Comparison of ENCODE assay signal across 8 cellular contexts in the genomic region with DNA sequence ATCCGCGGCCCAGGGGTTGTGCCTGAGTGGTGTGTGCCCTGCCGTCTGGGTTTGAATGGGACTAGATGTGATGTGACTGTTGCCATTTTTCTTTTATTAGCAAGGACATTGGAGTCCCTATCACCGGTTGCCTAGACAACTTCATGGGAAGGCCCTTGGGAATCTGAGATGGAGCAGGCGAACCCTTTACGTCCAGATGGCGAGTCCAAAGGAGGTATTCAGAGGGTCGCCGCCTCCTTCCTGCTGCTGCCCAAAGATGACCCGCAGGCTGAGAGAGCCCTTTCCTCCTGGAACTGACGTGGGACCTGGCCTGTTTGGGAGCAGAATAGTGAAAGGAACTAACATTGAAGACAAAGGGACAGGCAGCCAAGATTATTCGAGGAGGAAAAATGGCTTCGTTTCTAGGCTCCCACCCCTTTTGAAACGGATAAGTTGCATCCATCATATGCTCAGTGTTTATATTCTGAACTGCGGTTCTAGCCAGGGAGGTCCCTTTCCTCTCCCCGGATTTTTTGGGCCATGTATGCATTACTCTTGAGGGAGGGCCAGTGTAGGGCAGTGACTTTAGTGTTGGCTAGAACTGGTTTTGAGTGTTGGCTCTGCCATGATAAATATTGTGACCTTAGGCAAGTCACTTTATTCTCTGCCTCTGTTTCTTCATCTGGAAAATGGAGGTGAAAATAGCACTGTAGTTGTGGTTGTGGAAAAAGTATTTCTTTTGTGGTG. TPM values are rescaled to one million over a fixed set of nuclear protein-coding genes. Genes with fewer than 3 reads are reported as not detected.
DNase-seq lines count a peak whose midpoint lies in the region; ATAC-seq, FAIRE-seq and TF ChIP-seq lines count a peak whose summit lies in the region.

No MANE protein-coding gene starts in this region.

- H3K27me3 ChIP-seq in A673 (replicated peaks; ENCODE audit: insufficient read depth, low read depth, low read length, poor library complexity) (no peaks in the 10 kb centered on the region), GM12878 (replicated peaks in 1 of 2; ENCODE audit: control insufficient read depth in 2 of 2, insufficient read depth in 2 of 2, low read length in 1 of 2) (no peaks in the 10 kb centered on the region), left lung (no peaks in the 10 kb centered on the region), thyroid gland (no peaks in the 10 kb centered on the region)

- DNase-seq in A673 (ENCODE audit: low spot score): peak; percentile 55
- peak; percentile 20 for DNase-seq in GM03348 (ENCODE audit: low spot score)
- peak; percentile 44 for DNase-seq in NCI-H446 treated with DMSO at 0.1 percent for 48 hours (lab: John Stamatoyannopoulos, UW)
- no peak for DNase-seq in GM12878 (ENCODE audit: low read depth, low spot score)
- DNase-seq in left lung: no peak
- DNase-seq in thyroid gland: no peak
- no peak for DNase-seq in GM19238 (ENCODE audit: insufficient read length, low spot score)

- peak; percentile 7; the same call in 2 of the 3 replicates for ATAC-seq in GM12878
- ATAC-seq in left lung: no peak
- no peak for ATAC-seq in GM19023 (IDR thresholded peaks at IDR 0.05; ENCODE audit: unreplicated experiment)

- BruUV-seq in A673 (replicated peaks; lab: Mats Ljungman, UMichigan) (TSS peak; percentile 80), GM12878 (replicated peaks; lab: Mats Ljungman, UMichigan) (TSS peak; percentile 82)

- no peaks in the 10 kb centered on the region for H4K20me1 ChIP-seq in GM12878 (ENCODE audit: control insufficient read depth, insufficient read depth)

- TF ChIP-seq POLR2A in GM12878 (IDR thresholded peaks at IDR 0.05; ENCODE audit: low read depth, low read length): no peak
- TF ChIP-seq POLR2A in thyroid gland (IDR thresholded peaks at IDR 0.05): no peak

- peak overlapping the region; percentile 99 for H3K27ac ChIP-seq in A673 (ENCODE audit: low read depth, low read length, poor library complexity, severe bottlenecking)
- H3K27ac ChIP-seq in GM12878 (ENCODE audit: control insufficient read depth, insufficient read depth): peak overlapping the region; percentile 98
- peak overlapping the region in 1 of 2 donors; percentile 99 for H3K27ac ChIP-seq in left lung
- peak overlapping the region in 1 of 3 donors; percentile 100 for H3K27ac ChIP-seq in thyroid gland

- in situ Hi-C loops in GM12878 (cut with MboI): no loop called here

- TF ChIP-seq EP300 in GM12878 (IDR thresholded peaks at IDR 0.05; ENCODE audit: borderline replicate concordance in 1 of 2, control insufficient read depth in 1 of 2, low read depth in 2 of 2, low read length in 2 of 2): no peak

- H3K4me3 ChIP-seq in A673 (ENCODE audit: low read depth, low read length, poor library complexity, severe bottlenecking) (peak overlapping the region; percentile 92), GM12878 (peak overlapping the region; percentile 97), left lung (peak overlapping the region; percentile 76 to 80), thyroid gland (replicated peaks in 1 of 3) (peak overlapping the region; percentile 31 to 78 (median 51))

- H2AFZ ChIP-seq in GM12878 (ENCODE audit: control insufficient read depth, low read depth, low read length): peak overlapping the region; percentile 69

- POLR2A ChIA-PET in A673 (lab: Charles Lee; ENCODE audit: low non-redundant PET) (no interaction called here), GM12878 (lab: Charles Lee) (interaction anchor here (0.8 to 1.5 kb wide), 4 partner anchors 14 to 73 kb away, joined by 3 to 6 read pairs (median 3); no protein-coding TSS in a partner anchor)

- no peak for FAIRE-seq in GM12878 (lab: Jason Lieb, UNC)

- H3K36me3 ChIP-seq in A673 (ENCODE audit: insufficient read depth, low read length, poor library complexity, severe bottlenecking): peaks cover 35% of the 10 kb centered on the region
- peaks cover 0 to 3% of the 10 kb centered on the region in 2 experiments; a peak in 2 of 4 replicates for H3K36me3 ChIP-seq in GM12878 (ENCODE audit: control insufficient read depth in 2 of 2, insufficient read depth in 2 of 2, low read length in 1 of 2)
- H3K36me3 ChIP-seq in left lung: peaks cover 0 to 12% of the 10 kb centered on the region in 2 donors
- H3K36me3 ChIP-seq in thyroid gland: no peaks in the 10 kb centered on the region

- H3K4me1 ChIP-seq in A673 (ENCODE audit: insufficient read depth, low read length, poor library complexity, severe bottlenecking): peaks cover 23% of the 10 kb centered on the region
- H3K4me1 ChIP-seq in GM12878 (ENCODE audit: control insufficient read depth, insufficient read depth, low read length): peaks cover 6% of the 10 kb centered on the region
- H3K4me1 ChIP-seq in left lung: peaks cover 6 to 33% of the 10 kb centered on the region in 2 donors
- peaks cover 14% of the 10 kb centered on the region in 2 donors for H3K4me1 ChIP-seq in thyroid gland

- peak overlapping the region; percentile 78 for H3K4me2 ChIP-seq in GM12878 (ENCODE audit: control insufficient read depth, insufficient read depth)

- TF ChIP-seq CTCF in A673 (conservative IDR thresholded peaks at IDR 0.05; ENCODE audit: low read depth, low read length) (no peak), GM12878 (IDR thresholded peaks at IDR 0.05 in 2 of 3, conservative IDR thresholded peaks at IDR 0.05 in 1 of 3; ENCODE audit: control insufficient read depth in 2 of 3, extremely low read depth in 1 of 3, insufficient read depth in 1 of 3, low read depth in 3 of 3, low read length in 3 of 3) (no peak), left lung (IDR thresholded peaks at IDR 0.05) (no peak), thyroid gland (IDR thresholded peaks at IDR 0.05) (no peak)

- TF ChIP-seq RAD21 in GM12878 (IDR thresholded peaks at IDR 0.05; ENCODE audit: insufficient read depth, low read depth, low read length): no peak

- 2% methylated on average over 16 of the region's 16 CpGs for WGBS in GM12878 (ENCODE audit: insufficient coverage, insufficient replicate concordance, low lambda C conversion rate, missing lambda C conversion rate)
- 6 to 7% methylated on average over 13 to 16 of the region's 16 CpGs for WGBS in thyroid gland, 2 donors

- H3K9ac ChIP-seq in GM12878 (ENCODE audit: control insufficient read depth, insufficient read depth, low read length): peak overlapping the region; percentile 93

- SMC1A ChIA-PET in GM12878 (lab: Charles Lee; ENCODE audit: uncharacterized antibody, unreplicated experiment): interaction anchor here (0.8 to 1.9 kb wide), 5 partner anchors 17 to 371 kb away, joined by 3 to 6 read pairs (median 3); no protein-coding TSS in a partner anchor

- RAD21 ChIA-PET in GM12878 (lab: Charles Lee; ENCODE audit: unreplicated experiment): interaction anchor here (1.2 to 3.4 kb wide), 3 partner anchors 66 to 180 kb away, joined by 3 to 24 read pairs (median 16); no protein-coding TSS in a partner anchor

- H3K9me3 ChIP-seq in A673 (ENCODE audit: low read depth, low read length, poor library complexity, severe bottlenecking) (no peaks in the 10 kb centered on the region), GM12878 (replicated peaks; ENCODE audit: control insufficient read depth, insufficient read depth, low read length) (no peaks in the 10 kb centered on the region; the same call in 2 of the 3 replicates), left lung (no peaks in the 10 kb centered on the region), thyroid gland (no peaks in the 10 kb centered on the region)

- intact Hi-C loops in A673 (cut with micrococcal nuclease; ENCODE audit: unreplicated experiment): loop anchor here (2.0 kb wide), 1 partner anchor 303 kb away; the partner anchor contains the start of gene NCOA1
- intact Hi-C loops in GM12878 (cut with micrococcal nuclease; ENCODE audit: unreplicated experiment): loop anchor here (2.0 to 10.0 kb wide), 2 partner anchors 33 to 299 kb away; partner anchors contain the start of gene NCOA1
- intact Hi-C loops in left lung (cut with DNase I): no loop called here
- intact Hi-C loops in thyroid gland (cut with DNase I): no loop called here

- CTCF ChIA-PET in A673 (lab: Charles Lee): no interaction called here
- CTCF ChIA-PET in GM12878 (lab: Yijun Ruan, JAX): interaction anchor here (0.8 to 1.3 kb wide), 4 partner anchors 15 to 383 kb away, joined by 3 to 4 read pairs (median 4); no protein-coding TSS in a partner anchor

- peaks cover 50% of the 10 kb centered on the region for H3K79me2 ChIP-seq in GM12878 (ENCODE audit: control insufficient read depth, insufficient read depth, low read length)

RNA-seq across cellular contexts. Expression of gene CENPO, which starts 0.7 kb away (rescaled TPM):
- total RNA-seq in A673 (2021): 61.9 and 69.4 TPM in 2 replicates
- 46.1 and 46.2 TPM in 2 replicates for total RNA-seq in GM12878 (2013; cell fraction: nucleolus; rRNA removed)
- total RNA-seq in GM12878 (2014; rRNA removed): 28.2 and 31.7 TPM in 2 replicates
- 22.1 and 22.2 TPM in 2 replicates for total RNA-seq in GM12878 (2014; rRNA removed; fragmentation: Illumina TruSeq; extraction: Trizol)
- total RNA-seq in GM12878 (2021): 25.5 and 31.1 TPM in 2 replicates
- polyA plus RNA-seq in GM12878 (2011; ENCODE audit: low read depth): 15.8 TPM
- 34.4 and 37.0 TPM in 2 replicates for polyA plus RNA-seq in GM12878 (2011; rRNA removed)
- 23.8 and 29.6 TPM in 2 replicates for polyA plus RNA-seq in GM12878 (2011; cell fraction: cytosol; rRNA removed)
- 61.0 and 61.3 TPM in 2 replicates for polyA plus RNA-seq in GM12878 (2011; cell fraction: nucleus; rRNA removed)
- 18.2 and 20.6 TPM in 2 replicates for polyA plus RNA-seq in GM12878 (2012)
- 32.3 and 37.6 TPM in 2 replicates for polyA plus RNA-seq in GM12878 (2014; fragmentation: Illumina TruSeq; extraction: Trizol)
- polyA plus RNA-seq in GM12878 (2014; fragmentation: Nextera tagmentation; extraction: Ambion mirVana): 10 to 100 TPM; 18.7 to 23.1 TPM
- 26.9 and 35.1 TPM in 2 replicates for polyA plus RNA-seq in GM12878 (2014; rRNA removed)
- polyA plus RNA-seq in GM12878 (2016; fragmentation: Nextera tagmentation; extraction: Ambion mirVana): 10 to 100 TPM; 32.0 to 34.7 TPM
- 37.5 and 37.6 TPM in 2 replicates for polyA minus RNA-seq in GM12878 (2011; rRNA and poly(A)+ RNA removed)
- 9.1 and 16.5 TPM in 2 replicates for polyA minus RNA-seq in GM12878 (2011; cell fraction: cytosol; rRNA and poly(A)+ RNA removed)
- polyA minus RNA-seq in GM12878 (2011; cell fraction: nucleus; rRNA and poly(A)+ RNA removed): 26.1 and 41.1 TPM in 2 replicates
- total RNA-seq in left lung: 10 to 100 TPM in 1 of 2 donors, 1 to 10 TPM in 1; 9.9 to 10.6 TPM
- 1 to 10 TPM; 4.2 to 8.9 (median 6.3) TPM for total RNA-seq in thyroid gland

RNA-seq across cellular contexts. Expression of gene PTRHD1, which starts 0.7 kb away (rescaled TPM):
- total RNA-seq in A673 (2021): 33.4 and 34.9 TPM in 2 replicates
- 3.0 and 3.3 TPM in 2 replicates for total RNA-seq in GM12878 (2013; cell fraction: nucleolus; rRNA removed)
- total RNA-seq in GM12878 (2014; rRNA removed): 41.3 and 46.1 TPM in 2 replicates
- 28.1 and 30.4 TPM in 2 replicates for total RNA-seq in GM12878 (2014; rRNA removed; fragmentation: Illumina TruSeq; extraction: Trizol)
- total RNA-seq in GM12878 (2021): 36.6 and 39.0 TPM in 2 replicates
- polyA plus RNA-seq in GM12878 (2011; ENCODE audit: low read depth): 45.7 TPM
- 59.3 and 62.3 TPM in 2 replicates for polyA plus RNA-seq in GM12878 (2011; rRNA removed)
- 62.4 and 64.8 TPM in 2 replicates for polyA plus RNA-seq in GM12878 (2011; cell fraction: cytosol; rRNA removed)
- polyA plus RNA-seq in GM12878 (2011; cell fraction: nucleus; rRNA removed): 21.7 and 25.7 TPM in 2 replicates
- 59.1 and 91.0 TPM in 2 replicates for polyA plus RNA-seq in GM12878 (2012)
- 8.2 and 15.9 TPM in 2 replicates for polyA plus RNA-seq in GM12878 (2014; fragmentation: Illumina TruSeq; extraction: Trizol)
- 10 to 100 TPM; 30.6 to 43.9 TPM for polyA plus RNA-seq in GM12878 (2014; fragmentation: Nextera tagmentation; extraction: Ambion mirVana)
- 54.6 and 64.2 TPM in 2 replicates for polyA plus RNA-seq in GM12878 (2014; rRNA removed)
- polyA plus RNA-seq in GM12878 (2016; fragmentation: Nextera tagmentation; extraction: Ambion mirVana): 10 to 100 TPM; 50.0 to 52.2 TPM
- polyA minus RNA-seq in GM12878 (2011; rRNA and poly(A)+ RNA removed): 14.5 and 15.7 TPM in 2 replicates
- 8.3 and 9.9 TPM in 2 replicates for polyA minus RNA-seq in GM12878 (2011; cell fraction: cytosol; rRNA and poly(A)+ RNA removed)
- 3.7 and 7.2 TPM in 2 replicates for polyA minus RNA-seq in GM12878 (2011; cell fraction: nucleus; rRNA and poly(A)+ RNA removed)
- total RNA-seq in left lung: 10 to 100 TPM; 31.3 to 45.0 TPM
- total RNA-seq in thyroid gland: 10 to 100 TPM; 12.6 to 68.8 (median 31.6) TPM

Comparison
In these comparisons a context has a peak if more than half of its experiments do, and no peak if none do; other contexts are left out.
1. DNase-seq: peak in A673 (single experiment), GM03348 (single experiment) and NCI-H446 treated with DMSO at 0.1 percent for 48 hours (single experiment); none in GM12878 (single experiment), left lung (0 of 2), thyroid gland (0 of 2) and GM19238 (single experiment).
2. intact Hi-C loops: an anchor here in A673 (2.0 kb wide) and GM12878 (2.0 to 10.0 kb wide); none called in left lung and thyroid gland.
3. Peak in every context shown above with its lines, with median percentiles within 50 percentile points of each other: H3K4me3 ChIP-seq.